8 cellular contexts compared by ENCODE assay signal in the genomic region with DNA sequence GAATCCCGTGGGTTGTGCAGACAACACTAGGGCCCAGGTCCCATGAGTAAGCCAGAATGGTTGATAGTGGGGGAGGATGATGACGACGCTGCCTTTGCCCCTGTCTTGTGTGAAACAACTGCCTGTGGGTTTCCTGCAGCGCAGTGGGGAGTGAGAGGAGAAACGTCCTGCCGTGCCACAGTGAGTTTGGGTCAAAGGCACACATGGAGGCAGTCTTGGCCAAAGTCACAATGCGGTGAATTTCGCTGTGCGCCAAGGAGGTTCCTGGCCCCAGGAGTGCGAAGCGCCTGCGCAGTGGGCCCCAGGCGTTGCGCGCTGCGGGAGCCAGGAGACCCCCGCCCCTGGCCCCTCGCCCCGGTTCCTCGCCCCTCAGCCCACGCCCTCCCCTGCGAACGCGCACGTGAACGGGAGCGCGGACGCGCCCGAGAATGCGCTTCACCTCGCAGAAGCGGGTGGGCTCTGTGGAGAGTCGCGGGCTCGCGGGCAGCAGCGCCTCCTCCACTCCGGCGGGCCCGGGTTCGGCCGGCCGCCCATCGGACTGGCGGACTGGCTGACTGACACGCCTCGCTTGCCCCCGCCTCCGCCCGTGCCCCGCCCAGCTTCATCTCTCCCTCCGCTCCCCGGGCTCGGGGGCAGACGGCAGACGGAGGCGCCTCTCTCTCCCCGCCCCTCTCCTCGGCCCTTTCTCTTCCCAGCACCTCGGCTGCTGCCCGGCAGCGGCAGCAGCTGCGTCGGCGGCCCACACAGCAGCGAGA. TPM values are rescaled to one million over a fixed set of nuclear protein-coding genes. Genes with fewer than 3 reads are reported as not detected.
DNase-seq lines count a peak whose midpoint lies in the region; ATAC-seq and TF ChIP-seq lines count a peak whose summit lies in the region.

A gene (plus strand): TSS at position 635 of the 755 bp plus-strand sequence. CDS start 144 bp downstream, outside the sequence.

- no peaks in the 10 kb centered on the region for H3K36me3 ChIP-seq in breast epithelium

- intact Hi-C loops in breast epithelium (cut with DNase I; ENCODE audit: low total_unique reads), result no loop called here

- H3K27me3 ChIP-seq in breast epithelium, result peaks cover 0 to 63% of the 10 kb centered on the region in 2 donors

- ATAC-seq in GM18502 (IDR thresholded peaks at IDR 0.05; ENCODE audit: poor library complexity, unreplicated experiment) (peak; percentile 41), GM19467 (IDR thresholded peaks at IDR 0.05; ENCODE audit: unreplicated experiment) (no peak), GM18873 (IDR thresholded peaks at IDR 0.05; ENCODE audit: low FRiP score, unreplicated experiment) (no peak), HG03045 (IDR thresholded peaks at IDR 0.05; ENCODE audit: unreplicated experiment) (no peak)

- TF ChIP-seq CTCF in breast epithelium (IDR thresholded peaks at IDR 0.05), result no peak

- H3K27ac ChIP-seq in breast epithelium, result no peak within 1 kb of the TSS

- DNase-seq in SK-N-DZ (ENCODE audit: low spot score), result peak; percentile 79
- DNase-seq in breast epithelium (ENCODE audit: low spot score in 2 of 2), result no peak
- DNase-seq in iris pigment epithelial cell (ENCODE audit: low read depth), result peak; percentile 39
- DNase-seq in stimulated activated CD4-positive, alpha-beta T cell treated with anti-CD3 and anti-CD28 coated beads, Interleukin-15, amount 100 ng/mL, for 24 hours, result peak; percentile 69

- no peaks in the 10 kb centered on the region for H3K9me3 ChIP-seq in breast epithelium

- no peaks in the 10 kb centered on the region for H3K4me1 ChIP-seq in breast epithelium

- peak within 1 kb of the TSS; percentile 35 to 70 (median 51) for H3K4me3 ChIP-seq in breast epithelium

- TF ChIP-seq POLR2A in breast epithelium (IDR thresholded peaks at IDR 0.05), result no peak

RNA-seq across cellular contexts. Expression of the gene that starts here (rescaled TPM):
- 27.5 and 32.6 TPM in 2 replicates for polyA plus RNA-seq in SK-N-DZ (2014; cell fraction: cytosol; rRNA removed)
- 11.1 and 13.3 TPM in 2 replicates for polyA plus RNA-seq in SK-N-DZ (2014; cell fraction: nucleus; rRNA removed)
- total RNA-seq in breast epithelium, result 1 to 10 TPM in 2 of 3 donors, under 1 TPM in 1; 0.64 to 1.6 (median 1.3) TPM

Comparison
In these comparisons a context has a peak if more than half of its experiments do, and no peak if none do; other contexts are left out.
1. DNase-seq: peak in SK-N-DZ (single experiment), iris pigment epithelial cell (single experiment) and stimulated activated CD4-positive, alpha-beta T cell treated with anti-CD3 and anti-CD28 coated beads, Interleukin-15, amount 100 ng/mL, for 24 hours (single experiment); none in breast epithelium (0 of 2).